ENCODE assay signal across 12 cellular contexts in the genomic region with DNA sequence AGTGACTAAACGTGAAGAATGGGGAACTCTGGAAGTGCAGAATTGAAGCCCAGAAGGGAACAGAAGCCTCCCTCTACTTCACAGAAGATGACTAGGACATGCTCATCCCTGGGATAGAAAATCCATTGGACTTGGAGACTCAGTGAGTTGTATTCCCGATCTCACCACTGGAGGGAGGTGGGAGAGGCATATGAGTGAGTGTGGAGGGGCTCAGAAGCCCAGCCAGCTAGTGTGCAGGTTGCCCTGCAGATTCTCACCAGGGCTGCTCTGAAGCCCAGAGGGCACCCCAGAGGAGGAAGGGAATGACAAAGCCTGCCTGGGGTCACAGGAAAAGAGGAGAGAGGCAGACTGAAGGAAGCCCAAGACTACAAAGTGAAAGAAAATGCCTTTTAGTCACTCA. TPM values are rescaled to one million over a fixed set of nuclear protein-coding genes. Genes with fewer than 3 reads are reported as not detected.
DNase-seq lines count a peak whose midpoint lies in the region; ATAC-seq and TF ChIP-seq lines count a peak whose summit lies in the region.
"Had no signal": no experiment of that assay in that cellular context is flagged by ENCODE, and none has a peak within 500 bp of the region (broad histone marks: within the 10 kb centered on the region; RNA-seq: fewer than 3 reads in every experiment).

No MANE protein-coding gene starts in this region.

- no TSS peak for BruUV-seq in PC-9 (replicated peaks; lab: Mats Ljungman, UMichigan)

- H3K79me2 ChIP-seq in GM23338 (replicated peaks; ENCODE audit: insufficient read depth): no peaks in the 10 kb centered on the region
- no peaks in the 10 kb centered on the region for H3K79me2 ChIP-seq in PC-9 (ENCODE audit: low read depth)

- ATAC-seq in GM23338 (peak; percentile 94), HG03439 (IDR thresholded peaks at IDR 0.05; ENCODE audit: unreplicated experiment) (no peak)
- ATAC-seq: activated CD8-positive, alpha-beta memory T cell treated with anti-CD3 and anti-CD28 coated beads, Interleukin-2, amount 10 ng/mL, durations not matched to agents 7 days and 5 days; naive thymus-derived CD4-positive, alpha-beta T cell had no signal

- H3K9me3 Mint-ChIP-seq in GM23338 (no peaks in the 10 kb centered on the region), osteocyte (ENCODE audit: unreplicated experiment) (no peaks in the 10 kb centered on the region)
- H3K9me3 Mint-ChIP-seq: brain had no signal

- TF ChIP-seq CTCF in GM23338 (conservative IDR thresholded peaks at IDR 0.05; ENCODE audit: low read depth in 2 of 2) (peak; percentile 59 to 63), PC-9 (conservative IDR thresholded peaks at IDR 0.05) (peak; percentile 33; the same call in 1 of the 2 replicates), epithelial cell of proximal tubule (conservative IDR thresholded peaks at IDR 0.05; ENCODE audit: low read depth, low read length) (peak; percentile 38), osteocyte (IDR thresholded peaks at IDR 0.05) (peak; percentile 37)

- H3K4me1 Mint-ChIP-seq in GM23338 (peaks cover 17% of the 10 kb centered on the region), osteocyte (ENCODE audit: unreplicated experiment) (peaks cover 7% of the 10 kb centered on the region)
- H3K4me1 Mint-ChIP-seq: brain had no signal

- H3K9me3 ChIP-seq in PC-9 (ENCODE audit: insufficient read depth, low read depth) (no peaks in the 10 kb centered on the region), MG63 (no peaks in the 10 kb centered on the region)

- H3K9me2 ChIP-seq in GM23338 (ENCODE audit: insufficient read depth) (no peaks in the 10 kb centered on the region), PC-9 (ENCODE audit: insufficient read depth) (no peaks in the 10 kb centered on the region)

- H3K27me3 Mint-ChIP-seq in GM23338 (ENCODE audit: insufficient read depth, low read depth, poor library complexity): peaks cover 42% of the 10 kb centered on the region
- peaks cover 81% of the 10 kb centered on the region for H3K27me3 Mint-ChIP-seq in osteocyte (ENCODE audit: unreplicated experiment)

- no peaks in the 10 kb centered on the region for H3K36me3 Mint-ChIP-seq in GM23338 (ENCODE audit: low read depth)
- H3K36me3 Mint-ChIP-seq in osteocyte (ENCODE audit: unreplicated experiment): no peaks in the 10 kb centered on the region
- H3K36me3 Mint-ChIP-seq: activated CD8-positive, alpha-beta memory T cell treated with anti-CD3 and anti-CD28 coated beads, Interleukin-2, amount 10 ng/mL, durations not matched to agents 7 days and 5 days; brain; naive thymus-derived CD4-positive, alpha-beta T cell had no signal

- DNase-seq in GM23338 (ENCODE audit: low spot score): peak; percentile 92
- no peak for DNase-seq in PC-9
- no peak for DNase-seq in epithelial cell of proximal tubule (ENCODE audit: low read depth)
- DNase-seq in osteocyte (ENCODE audit: extremely low spot score, unreplicated experiment): no peak
- DNase-seq in MG63: no peak
- no peak for DNase-seq in NCI-H510A (lab: John Stamatoyannopoulos, UW)
- DNase-seq: activated CD8-positive, alpha-beta memory T cell treated with anti-CD3 and anti-CD28 coated beads, Interleukin-2, amount 10 ng/mL, durations not matched to agents 7 days and 5 days; naive thymus-derived CD4-positive, alpha-beta T cell; NCI-H526 treated with DMSO at 0.1 percent for 48 hours had no signal

- H3K27me3 ChIP-seq in GM23338 (ENCODE audit: insufficient read depth) (peaks cover 82% of the 10 kb centered on the region), PC-9 (ENCODE audit: insufficient read depth, low read depth) (peaks cover 96% of the 10 kb centered on the region), MG63 (peaks cover 33% of the 10 kb centered on the region)

- H3K27ac ChIP-seq in GM23338 (ENCODE audit: low read depth) (no peak overlapping the region), PC-9 (no peak overlapping the region)
- H3K27ac ChIP-seq: KMS-11 had no signal

- no peaks in the 10 kb centered on the region for H3F3A ChIP-seq in GM23338 (replicated peaks; ENCODE audit: low read depth)
- H3F3A ChIP-seq in PC-9 (ENCODE audit: insufficient read depth, low read depth): no peaks in the 10 kb centered on the region

- POLR2A ChIA-PET in PC-9 (lab: Charles Lee; ENCODE audit: unreplicated experiment): no interaction called here

- H3K4me3 ChIP-seq in GM23338: no peak overlapping the region
- no peak overlapping the region for H3K4me3 ChIP-seq in PC-9
- no peak overlapping the region for H3K4me3 ChIP-seq in epithelial cell of proximal tubule (ENCODE audit: low read depth, low read length)
- no peak overlapping the region for H3K4me3 ChIP-seq in MG63

- H3K36me3 ChIP-seq in GM23338 (ENCODE audit: insufficient read depth): no peaks in the 10 kb centered on the region
- H3K36me3 ChIP-seq in PC-9 (ENCODE audit: low read depth): no peaks in the 10 kb centered on the region
- H3K36me3 ChIP-seq in MG63: no peaks in the 10 kb centered on the region

- CTCF ChIA-PET in PC-9 (lab: Charles Lee): no interaction called here

- intact Hi-C loops in PC-9 (cut with micrococcal nuclease; ENCODE audit: unreplicated experiment): no loop called here

- H3K27ac Mint-ChIP-seq in GM23338 (no peak overlapping the region), osteocyte (ENCODE audit: unreplicated experiment) (no peak overlapping the region)
- H3K27ac Mint-ChIP-seq: activated CD8-positive, alpha-beta memory T cell treated with anti-CD3 and anti-CD28 coated beads, Interleukin-2, amount 10 ng/mL, durations not matched to agents 7 days and 5 days; brain had no signal

- no peak overlapping the region for H3K4me3 Mint-ChIP-seq in GM23338
- no peak overlapping the region for H3K4me3 Mint-ChIP-seq in osteocyte (ENCODE audit: unreplicated experiment)
- H3K4me3 Mint-ChIP-seq: activated CD8-positive, alpha-beta memory T cell treated with anti-CD3 and anti-CD28 coated beads, Interleukin-2, amount 10 ng/mL, durations not matched to agents 7 days and 5 days; brain; naive thymus-derived CD4-positive, alpha-beta T cell had no signal

- H4K20me1 ChIP-seq in GM23338 (replicated peaks; ENCODE audit: insufficient read depth) (0 out of 2 replicates have a peak, but pooled peaks cover 2% of the 10 kb centered on the region), PC-9 (ENCODE audit: insufficient read depth) (no peaks in the 10 kb centered on the region)

- H3K4me2 ChIP-seq in GM23338 (no peak overlapping the region), PC-9 (no peak overlapping the region)
- H3K4me2 ChIP-seq: KMS-11 had no signal

- H2AFZ ChIP-seq in GM23338 (no peak overlapping the region), PC-9 (no peak overlapping the region)

- H3K4me1 ChIP-seq in GM23338 (ENCODE audit: insufficient read depth) (peaks cover 4% of the 10 kb centered on the region), PC-9 (replicated peaks; ENCODE audit: insufficient read depth) (no peaks in the 10 kb centered on the region)

TF ChIP-seq in GM23338, 12 proteins besides CTCF, POLR2A, EP300 and RAD21 (continues in another document):
- TF ChIP-seq ZNF331 (CRISPR knock-in tag; IDR thresholded peaks at IDR 0.05; ENCODE audit: low read depth): no peak

RNA-seq across cellular contexts. Expression of gene HLA-E, which starts 42.1 kb away (rescaled TPM):
- total RNA-seq in GM23338 (2014; rRNA removed; shearing (Covaris generic)): 36.0 and 44.2 TPM in 2 replicates
- 15.6 and 15.9 TPM in 2 replicates for polyA plus RNA-seq in GM23338 (2016; fragmentation: Nextera tagmentation; extraction: Ambion mirVana)
- total RNA-seq in PC-9 (2021) (125 and 160 TPM in 2 replicates), epithelial cell of proximal tubule (56.9 and 93.3 TPM in 2 replicates), osteocyte (170 and 174 TPM in 2 replicates)
- 25.6 and 28.9 TPM in 2 replicates for total RNA-seq in MG63 (2014; rRNA removed; shearing (Covaris generic); ENCODE audit: low replicate concordance)
